Comparison of ENCODE assay signal across 8 cellular contexts in genomic region chr5:176629853-176630680, GRCh38. TPM values are rescaled to one million over a fixed set of nuclear protein-coding genes. Genes with fewer than 3 reads are reported as not detected.
DNase-seq lines count a peak whose midpoint lies in the region; ATAC-seq and TF ChIP-seq lines count a peak whose summit lies in the region.

TSS of gene EIF4E1B (plus strand) at chr5:176630675. CDS start at chr5:176642788, 12,113 bp downstream.
TSS of gene SNCB (minus strand) at chr5:176630534. CDS start at chr5:176629654, 880 bp downstream.

- no peak for TF ChIP-seq CTCF in Peyer's patch (IDR thresholded peaks at IDR 0.05)
- TF ChIP-seq CTCF in cardiac fibroblast (IDR thresholded peaks at IDR 0.05; ENCODE audit: low read depth, low read length), result no peak

- H3K9me3 ChIP-seq in Peyer's patch, result no peaks in the 10 kb centered on the region

- peaks cover 0 to 43% of the 10 kb centered on the region in 2 donors for H3K27me3 ChIP-seq in Peyer's patch

- H3K4me1 ChIP-seq in Peyer's patch, result peaks cover 0 to 17% (median 12%) of the 10 kb centered on the region in 4 donors

- H3K36me3 ChIP-seq in Peyer's patch, result no peaks in the 10 kb centered on the region

- peak; percentile 64 for ATAC-seq in HG02678 (IDR thresholded peaks at IDR 0.05; ENCODE audit: unreplicated experiment)

- TF ChIP-seq POLR2A in Peyer's patch (IDR thresholded peaks at IDR 0.05), result no peak

- no peak within 1 kb of the TSS for H3K27ac ChIP-seq in Peyer's patch

- DNase-seq in EL (peak; percentile 57), Peyer's patch (peak in 2 of 3 donors; percentile 56 to 59), cardiac fibroblast (ENCODE audit: low read depth in 2 of 2) (peak in 1 of 2 donors; percentile 43), left kidney (ENCODE audit: low read depth, low spot score) (peak; percentile 83), inferior parietal cortex (ENCODE audit: extremely low spot score) (no peak), NOMO-1 treated with dmso at 0.1 percent for 144 hours (lab: John Stamatoyannopoulos, UW; ENCODE audit: unreplicated experiment) (no peak)
- DNase-seq in stimulated activated CD8-positive, alpha-beta memory T cell treated with anti-CD3 and anti-CD28 coated beads, Interleukin-4, amount 100 ng/mL, for 24 hours (ENCODE audit: low read depth), result peak; percentile 54

- H3K4me3 ChIP-seq in Peyer's patch, result peak within 1 kb of the TSS; percentile 4 to 53 (median 44)
- H3K4me3 ChIP-seq in cardiac fibroblast (replicated peaks in 1 of 2; ENCODE audit: low read depth in 2 of 2, low read length in 2 of 2), result peak within 1 kb of the TSS; percentile 34 to 39

RNA-seq across cellular contexts. Expression of gene EIF4E1B, which starts in this region (rescaled TPM):
- total RNA-seq in Peyer's patch, result not detected

RNA-seq across cellular contexts. Expression of gene SNCB, which starts in this region (rescaled TPM):
- not detected for total RNA-seq in Peyer's patch

Comparison
In these comparisons a context has a peak if more than half of its experiments do, and no peak if none do; other contexts are left out.
1. Peak in DNase-seq and H3K4me3 ChIP-seq in Peyer's patch; RNA of the genes that start here not detected or under 1 TPM.
2. DNase-seq: peak in EL (single experiment), left kidney (single experiment) and stimulated activated CD8-positive, alpha-beta memory T cell treated with anti-CD3 and anti-CD28 coated beads, Interleukin-4, amount 100 ng/mL, for 24 hours (single experiment); none in inferior parietal cortex (single experiment) and NOMO-1 treated with dmso at 0.1 percent for 144 hours (single experiment).